8 cellular contexts compared by ENCODE assay signal in genomic region chr12:7935773-7936581, GRCh38. TPM values are rescaled to one million over a fixed set of nuclear protein-coding genes. Genes with fewer than 3 reads are reported as not detected.
DNase-seq lines count a peak whose midpoint lies in the region; ATAC-seq and TF ChIP-seq lines count a peak whose summit lies in the region.

Gene SLC2A3 (minus strand): TSS chr12:7936187. CDS start chr12:7936034, 153 bp downstream.

- H3K27me3 ChIP-seq in CD8-positive, alpha-beta memory T cell (ENCODE audit: insufficient read depth, low read length, poor library complexity, severe bottlenecking): no peaks in the 10 kb centered on the region

- DNase-seq in CD8-positive, alpha-beta memory T cell: peak; percentile 59 to 88 (median 86)
- DNase-seq in H4 (ENCODE audit: low spot score) (peak; percentile 85), NOMO-1 (lab: John Stamatoyannopoulos, UW; ENCODE audit: unreplicated experiment in 2 of 2) (peak; percentile 78 to 87), endothelial cell (ENCODE audit: low spot score) (peak; percentile 85), mesenteric fat pad (ENCODE audit: low spot score) (peak; percentile 41)
- DNase-seq in activated CD8-positive, alpha-beta memory T cell treated with anti-CD3 and anti-CD28 coated beads, Interleukin-2, amount 50 U/mL, for 1 hour (ENCODE audit: extremely low read depth): peak; percentile 62
- peak; percentile 44 for DNase-seq in stimulated activated CD8-positive, alpha-beta memory T cell treated with anti-CD3 and anti-CD28 coated beads, Interleukin-12 subunit alpha, Interleukin-12 subunit beta, amount 100 ng/mL, for 4 hours (ENCODE audit: low read depth)

- H3K4me3 Mint-ChIP-seq in CD8-positive, alpha-beta memory T cell: no peak within 1 kb of the TSS
- no peak within 1 kb of the TSS for H3K4me3 Mint-ChIP-seq in endothelial cell (ENCODE audit: unreplicated experiment)

- POLR2A ChIA-PET in CD8-positive, alpha-beta memory T cell (lab: Charles Lee): interaction anchor here (0.5 to 6.2 kb wide), 26 partner anchors 12 to 1825 kb away, joined by 3 to 182 read pairs (median 4); partner anchors contain the start of gene NECAP1

- H3K4me1 ChIP-seq in CD8-positive, alpha-beta memory T cell (ENCODE audit: insufficient read depth, low read length): peaks cover 43% of the 10 kb centered on the region

- ATAC-seq in GM18867 (IDR thresholded peaks at IDR 0.05; ENCODE audit: unreplicated experiment): no peak

- H3K4me1 Mint-ChIP-seq in CD8-positive, alpha-beta memory T cell: peaks cover 13 to 16% (median 15%) of the 10 kb centered on the region in 3 donors
- peaks cover 9% of the 10 kb centered on the region for H3K4me1 Mint-ChIP-seq in endothelial cell (ENCODE audit: unreplicated experiment)

- peak within 1 kb of the TSS; percentile 94 for H3K27ac ChIP-seq in CD8-positive, alpha-beta memory T cell (ENCODE audit: low read depth, low read length)

- H3K36me3 ChIP-seq in CD8-positive, alpha-beta memory T cell (ENCODE audit: insufficient read depth, low read length): peaks cover 28% of the 10 kb centered on the region

- CTCF ChIA-PET in CD8-positive, alpha-beta memory T cell (lab: Charles Lee): interaction anchor here (0.6 to 7.9 kb wide), 8 partner anchors 11 to 142 kb away, joined by 3 to 144 read pairs (median 7); no protein-coding TSS in a partner anchor

- TF ChIP-seq CTCF in endothelial cell (IDR thresholded peaks at IDR 0.05; ENCODE audit: unreplicated experiment): no peak

- H3K9me3 Mint-ChIP-seq in CD8-positive, alpha-beta memory T cell: no peaks in the 10 kb centered on the region
- no peaks in the 10 kb centered on the region for H3K9me3 Mint-ChIP-seq in endothelial cell (ENCODE audit: unreplicated experiment)

- H3K27me3 Mint-ChIP-seq in CD8-positive, alpha-beta memory T cell: no peaks in the 10 kb centered on the region
- H3K27me3 Mint-ChIP-seq in endothelial cell (ENCODE audit: unreplicated experiment): peaks cover 2% of the 10 kb centered on the region

- H3K27ac Mint-ChIP-seq in CD8-positive, alpha-beta memory T cell: no peak within 1 kb of the TSS
- no peak within 1 kb of the TSS for H3K27ac Mint-ChIP-seq in endothelial cell (ENCODE audit: unreplicated experiment)

- peaks cover 6 to 7% (median 7%) of the 10 kb centered on the region in 3 donors for H3K36me3 Mint-ChIP-seq in CD8-positive, alpha-beta memory T cell
- H3K36me3 Mint-ChIP-seq in endothelial cell (ENCODE audit: low read depth, unreplicated experiment): peaks cover 8% of the 10 kb centered on the region

- peak within 1 kb of the TSS; percentile 100 for H3K4me3 ChIP-seq in CD8-positive, alpha-beta memory T cell (ENCODE audit: low read length)

- no peaks in the 10 kb centered on the region for H3K9me3 ChIP-seq in CD8-positive, alpha-beta memory T cell (ENCODE audit: low read length)

RNA-seq across cellular contexts. Expression of gene SLC2A3, which starts in this region (rescaled TPM):
- total RNA-seq in CD8-positive, alpha-beta memory T cell: 100 to 1,000 TPM; 105 to 106 TPM
- polyA plus RNA-seq in CD8-positive, alpha-beta memory T cell: 96.6 TPM
- total RNA-seq in H4 (2014; rRNA removed; shearing (Covaris generic)): 42.8 and 51.9 TPM in 2 replicates
- total RNA-seq in endothelial cell (ENCODE audit: unreplicated experiment) (562 TPM), mesenteric fat pad (238 TPM)
